Comparison of ENCODE assay signal across 8 cellular contexts in the genomic region with DNA sequence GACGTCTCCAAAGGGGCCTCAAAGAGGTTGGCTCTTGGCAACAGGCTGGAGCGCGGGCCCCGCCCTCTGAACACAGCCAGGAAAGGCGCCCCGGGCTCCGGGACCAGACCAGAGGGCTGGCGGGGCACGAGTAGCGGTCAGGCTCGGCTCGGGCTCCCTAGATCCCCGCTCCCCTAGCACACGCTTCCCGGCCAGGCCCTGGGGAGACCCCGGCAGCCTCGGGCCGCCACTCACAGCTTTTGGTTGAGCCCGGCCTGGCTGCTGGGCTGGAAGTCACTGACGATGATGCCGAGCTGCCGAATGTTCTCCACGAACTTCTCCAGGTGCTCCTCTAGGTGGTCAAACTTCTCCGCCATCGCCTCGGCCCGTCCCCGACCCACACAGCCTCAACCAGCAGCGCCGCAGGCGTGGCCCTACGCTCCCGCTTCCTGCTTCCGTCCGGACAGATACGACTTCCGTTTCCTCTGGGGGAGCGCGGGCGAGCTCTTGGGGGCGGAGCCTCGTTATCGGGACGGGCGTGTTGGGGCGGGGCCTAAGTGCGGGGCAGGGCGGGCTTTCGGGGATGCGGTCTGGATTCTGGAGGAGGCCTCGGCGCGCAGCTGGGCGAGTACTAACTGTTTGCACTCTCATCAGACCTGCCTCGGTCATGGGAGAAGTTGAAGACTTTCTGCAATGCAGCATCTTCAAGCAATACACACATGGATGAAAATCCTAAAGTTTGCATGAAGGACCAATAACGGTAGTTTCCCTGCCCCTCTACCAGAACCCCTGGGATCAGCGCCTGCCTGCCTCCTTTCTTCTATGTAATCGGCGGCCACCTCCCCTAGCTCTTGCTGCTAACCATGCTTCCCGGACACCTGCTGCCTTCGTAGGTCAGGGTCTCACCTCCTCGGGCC. TPM values are rescaled to one million over a fixed set of nuclear protein-coding genes. Genes with fewer than 3 reads are reported as not detected.
DNase-seq lines count a peak whose midpoint lies in the region; ATAC-seq, FAIRE-seq and TF ChIP-seq lines count a peak whose summit lies in the region.

A gene with protein sequence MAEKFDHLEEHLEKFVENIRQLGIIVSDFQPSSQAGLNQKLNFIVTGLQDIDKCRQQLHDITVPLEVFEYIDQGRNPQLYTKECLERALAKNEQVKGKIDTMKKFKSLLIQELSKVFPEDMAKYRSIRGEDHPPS (minus strand): TSS at position 420 of the 896 bp plus-strand sequence. CDS start 64 bp downstream, at position 356.

- peaks cover 0 to 4% (median 0%) of the 10 kb centered on the region in 7 donors for H3K27me3 ChIP-seq in heart right ventricle
- H3K27me3 ChIP-seq in upper lobe of right lung = peaks cover 2% of the 10 kb centered on the region

- peak within 1 kb of the TSS; percentile 74 to 99 (median 92) for H3K4me3 ChIP-seq in heart right ventricle
- peak within 1 kb of the TSS; percentile 96 for H3K4me3 ChIP-seq in upper lobe of right lung

- DNase-seq in GM12891 (ENCODE audit: insufficient read length, low spot score) = peak; percentile 88
- DNase-seq in NCI-H1436 treated with DMSO at 0.1 percent for 48 hours (lab: John Stamatoyannopoulos, UW) = peak; percentile 37
- peak; percentile 87 to 96 (median 93) for DNase-seq in T-cell
- DNase-seq in heart right ventricle = peak; percentile 96 to 97
- peak; percentile 99 for DNase-seq in posterior vena cava (ENCODE audit: low spot score)
- DNase-seq in upper lobe of right lung = peak; percentile 97

- H3K4me3 Mint-ChIP-seq in T-cell = peak within 1 kb of the TSS; percentile 99 to 100 (median 100)

- POLR2A ChIA-PET in T-cell (lab: Charles Lee) = interaction anchor here in 1 of 2 donors (0.7 kb wide), 1 partner anchor 24 kb away, joined by 3 read pairs; no protein-coding TSS in a partner anchor

- H3K9me3 Mint-ChIP-seq in T-cell = no peaks in the 10 kb centered on the region

- H3K4me1 Mint-ChIP-seq in T-cell = peaks cover 51 to 54% (median 53%) of the 10 kb centered on the region in 3 donors

- no peak for TF ChIP-seq CTCF in heart right ventricle (IDR thresholded peaks at IDR 0.05)
- no peak for TF ChIP-seq CTCF in upper lobe of right lung (IDR thresholded peaks at IDR 0.05)

- ATAC-seq in HG02840 (IDR thresholded peaks at IDR 0.05; ENCODE audit: low FRiP score, unreplicated experiment) = peak; percentile 99
- peak; percentile 99 for ATAC-seq in T-cell (replicated peaks in 1 of 4)
- peak; percentile 99 to 100 (median 100) for ATAC-seq in heart right ventricle
- peak; percentile 100 for ATAC-seq in upper lobe of right lung

- CTCF ChIA-PET in T-cell (lab: Charles Lee) = interaction anchor here in 1 of 2 donors (0.6 to 1.0 kb wide), 2 partner anchors 894 to 956 kb away, joined by 6 to 7 read pairs; a partner anchor contains a TSS

- H3K36me3 ChIP-seq in heart right ventricle (peaks cover 0 to 39% (median 27%) of the 10 kb centered on the region in 9 donors), upper lobe of right lung (peaks cover 35% of the 10 kb centered on the region)

- peaks cover 5 to 31% (median 18%) of the 10 kb centered on the region in 9 donors for H3K4me1 ChIP-seq in heart right ventricle
- peaks cover 14% of the 10 kb centered on the region for H3K4me1 ChIP-seq in upper lobe of right lung

- H3K9me3 ChIP-seq in heart right ventricle (no peaks in the 10 kb centered on the region), upper lobe of right lung (no peaks in the 10 kb centered on the region)

- H3K36me3 Mint-ChIP-seq in T-cell = peaks cover 26% of the 10 kb centered on the region

- 2 to 3% (median 2%) methylated on average over 59 to 62 of the region's 62 CpGs for WGBS in adipose tissue, 3 donors
- WGBS in heart right ventricle, 2 donors = 2 to 3% methylated on average over 62 of the region's 62 CpGs

- H3K27ac Mint-ChIP-seq in T-cell = peak within 1 kb of the TSS; percentile 96 to 98

- intact Hi-C loops in heart right ventricle (cut with DNase I) = loop anchor here in 6 of 10 donors (2.0 to 10.0 kb wide), 8 partner anchors 66 to 884 kb away; a partner anchor contains a TSS
- intact Hi-C loops in posterior vena cava (cut with DNase I) = loop anchor here in 1 of 2 donors (10.0 kb wide), 1 partner anchor 196 kb away; no protein-coding TSS in a partner anchor
- intact Hi-C loops in upper lobe of right lung (cut with DNase I) = no loop called here

- peak; percentile 83 for TF ChIP-seq POLR2A in GM12891 (IDR thresholded peaks at IDR 0.05; ENCODE audit: low read depth, low read length)

- H3K27me3 Mint-ChIP-seq in T-cell = peaks cover 0 to under 1% of the 10 kb centered on the region in 2 donors

- H3K27ac ChIP-seq in adipose tissue (ENCODE audit: low read depth, low read length) (peak within 1 kb of the TSS; percentile 45), heart right ventricle (peak within 1 kb of the TSS; percentile 44 to 96 (median 90)), upper lobe of right lung (peak within 1 kb of the TSS; percentile 88)

- peak; percentile 93 for FAIRE-seq in GM12891 (lab: Jason Lieb, UNC)

TF ChIP-seq in GM12891, 5 proteins besides CTCF, POLR2A, EP300 and RAD21:
- peak; percentile 60 for TF ChIP-seq TAF1 (IDR thresholded peaks at IDR 0.05; ENCODE audit: low read depth, low read length)
- TF ChIP-seq POLR2AphosphoS5 (IDR thresholded peaks at IDR 0.05; ENCODE audit: low read depth, low read length) = peak; percentile 85
- TF ChIP-seq POU2F2 (IDR thresholded peaks at IDR 0.05; ENCODE audit: low read depth, low read length) = peak; percentile 57; the same call in 1 of the 2 replicates
- no peak for TF ChIP-seq PAX5 (IDR thresholded peaks at IDR 0.05; ENCODE audit: insufficient read depth, low read length, severe bottlenecking)
- peak; percentile 52 for TF ChIP-seq SPI1 (IDR thresholded peaks at IDR 0.05; ENCODE audit: low read depth, low read length)

RNA-seq across cellular contexts. Expression of the gene that starts here (rescaled TPM):
- 57.6 TPM for polyA plus RNA-seq in GM12891 (2012; ENCODE audit: low read depth, missing spikeins)
- total RNA-seq in T-cell (10 to 100 TPM; 53.9 to 65.6 (median 58.2) TPM), heart right ventricle (10 to 100 TPM; 15.3 to 29.5 (median 22.4) TPM), posterior vena cava (10 to 100 TPM; 28.5 to 36.5 TPM), upper lobe of right lung (31.8 TPM)
- polyA plus RNA-seq in adipose tissue (10 to 100 TPM; 26.8 to 37.3 (median 35.5) TPM), heart right ventricle (10 to 100 TPM; 27.8 to 45.4 TPM)

Comparison
In these comparisons a context has a peak if more than half of its experiments do, and no peak if none do; other contexts are left out.
1. Peak in every context shown above with its lines: DNase-seq, ATAC-seq, H3K4me3 ChIP-seq and H3K27ac ChIP-seq.
2. DNase-seq: peak in every context shown above with its lines; median percentile 99 in posterior vena cava; 97 in upper lobe of right lung; 96 in heart right ventricle; 93 in T-cell; 88 in GM12891; 37 in NCI-H1436 treated with DMSO at 0.1 percent for 48 hours.